Comparison of ENCODE assay signal across 2 cellular contexts in genomic region chr6:44333942-44334341, GRCh38.
A peak's percentile ranks its signal among the peaks of the same experiment; 100 is the strongest.
TF ChIP-seq lines count a peak whose summit lies in the region.

No MANE protein-coding gene starts in this region.

TF ChIP-seq in HEK293, 187 proteins besides CTCF, POLR2A, EP300 and RAD21:
- TF ChIP-seq ZBTB48 (tag by site-specific recombination; IDR thresholded peaks at IDR 0.05) = 0 out of 2 replicates have a peak, but pooled peaks have one; percentile 1
- TF ChIP-seq TCF7L2 (IDR thresholded peaks at IDR 0.05; ENCODE audit: borderline replicate concordance, low read depth, low read length) = no peak

TF ChIP-seq in K562, 482 proteins besides CTCF, POLR2A, EP300 and RAD21:
- no peak for TF ChIP-seq FOXP1 (CRISPR knock-in tag; IDR thresholded peaks at IDR 0.05)
- 0 out of 2 replicates have a peak, but pooled peaks have one; percentile 22 for TF ChIP-seq CEBPB (tag; IDR thresholded peaks at IDR 0.05)
